33 cellular contexts compared by ENCODE assay signal in genomic region chr15:86876387-86876786, GRCh38.
"Had no signal": no experiment of that assay in that cellular context is flagged by ENCODE, and none has a peak within 500 bp of the region (broad histone marks: within the 10 kb centered on the region; RNA-seq: fewer than 3 reads in every experiment).

No MANE protein-coding gene starts in this region.

- ATAC-seq: activated naive CD8-positive, alpha-beta T cell treated with anti-CD3 and anti-CD28 coated beads, Interleukin-2, amount 50 U/mL, for 24 hours had no signal

- H3K36me3 ChIP-seq: MG63, SJSA1 had no signal

- H3K27ac ChIP-seq: PC-9, SJSA1, VCaP had no signal

- H3K27me3 ChIP-seq: MG63, SJSA1 had no signal

- H3K4me2 ChIP-seq: PC-9 had no signal

- DNase-seq: activated B cell treated with CpG ODN at 0.5 μM for 24 hours; activated CD4-positive, alpha-beta memory T cell treated with anti-CD3 and anti-CD28 coated beads for 36 hours; activated CD4-positive, alpha-beta T cell treated with anti-CD3 and anti-CD28 coated beads for 4 hours; activated CD4-positive, alpha-beta T cell treated with anti-CD3 and anti-CD28 coated beads, Interleukin-2, amount 50 U/mL, for 1 hour; activated CD4-positive, CD25-positive, alpha-beta regulatory T cell treated with anti-CD3 and anti-CD28 coated beads, Interleukin-2, amount 50 U/mL, for 72 hours; activated CD8-positive, alpha-beta memory T cell treated with anti-CD3 and anti-CD28 coated beads, Interleukin-2, amount 50 U/mL, for 4 hours; activated effector memory CD4-positive, alpha-beta T cell treated with Interleukin-2 at 50 U/mL for 16 hours; activated naive CD4-positive, alpha-beta T cell treated with anti-CD3 and anti-CD28 coated beads, Interleukin-2, amount 10 ng/mL, durations not matched to agents 7 days and 5 days; activated naive CD8-positive, alpha-beta T cell treated with anti-CD3 and anti-CD28 coated beads, Interleukin-2, amount 50 U/mL, for 24 hours; activated T-cell treated with anti-CD3 and anti-CD28 coated beads for 4 hours; activated T-cell treated with anti-CD3 and anti-CD28 coated beads, Interleukin-2, amount 50 U/mL, for 48 hours; anterior cingulate cortex; caudate nucleus; cerebellar nuclear complex; Karpas-422; KBM-7; NCI-H1048; NCI-H1105 treated with DMSO at 0.1 percent for 48 hours; NCI-H1436; NCI-H1694; NCI-H1930; NCI-H2081 treated with DMSO at 0.1 percent for 48 hours; NCI-H345; NCI-H524 treated with DMSO at 0.1 percent for 48 hours; SHP77 treated with DMSO at 0.1 percent for 48 hours; SW 1271; T-helper 1 cell; T-helper 2 cell; T-helper 9 cell had no signal

- H3K4me1 ChIP-seq: SJSA1 had no signal

- H3K4me3 ChIP-seq: MG63, PC-9, SJSA1 had no signal

- H2AFZ ChIP-seq: PC-9 had no signal

- H3K9me3 ChIP-seq: MG63, SJSA1 had no signal
